19 cellular contexts compared by ENCODE assay signal in genomic region chr6:148345578-148345977, GRCh38. TPM values are rescaled to one million over a fixed set of nuclear protein-coding genes. Genes with fewer than 3 reads are reported as not detected.
DNase-seq lines count a peak whose midpoint lies in the region; ATAC-seq and TF ChIP-seq lines count a peak whose summit lies in the region.
"Had no signal": no experiment of that assay in that cellular context is flagged by ENCODE, and none has a peak within 500 bp of the region (broad histone marks: within the 10 kb centered on the region; RNA-seq: fewer than 3 reads in every experiment).

No MANE protein-coding gene starts in this region.

- H3K27ac ChIP-seq in cardiac muscle cell (peak overlapping the region; percentile 26), dorsolateral prefrontal cortex (peak overlapping the region in 56 of 59 donors; percentile 4 to 97 (median 94)), mesendoderm (ENCODE audit: low read depth, low read length) (no peak overlapping the region), tibial artery (peak overlapping the region; percentile 89 to 91)
- H3K27ac ChIP-seq: brain microvascular endothelial cell, ovary had no signal

- DNase-seq in cardiac muscle cell (ENCODE audit: low read depth in 1 of 2, low spot score in 1 of 2), result no peak
- DNase-seq in Right ventricle myocardium inferior (ENCODE audit: missing footprints), result no peak
- DNase-seq in dorsolateral prefrontal cortex, result no peak
- no peak for DNase-seq in mesendoderm
- no peak for DNase-seq in tibial artery
- no peak for DNase-seq in omental fat pad (ENCODE audit: low spot score)
- DNase-seq in germinal center (ENCODE audit: low spot score), result no peak
- DNase-seq: activated CD4-positive, alpha-beta T cell treated with anti-CD3 and anti-CD28 coated beads, Interleukin-2, amount 50 U/mL, for 4 hours; activated T-cell treated with anti-CD3 and anti-CD28 coated beads, Interleukin-2, amount 50 U/mL, for 24 hours; brain microvascular endothelial cell; CD4-positive, CD25-positive, alpha-beta regulatory T cell; DND-41; NCI-H1105; NCI-H748 treated with DMSO at 0.1 percent for 48 hours; ovary; small intestine; uterus had no signal

- no peak for ATAC-seq in Right ventricle myocardium inferior
- ATAC-seq in omental fat pad (ENCODE audit: low FRiP score), result no peak
- no peak for ATAC-seq in HG02623 (IDR thresholded peaks at IDR 0.05; ENCODE audit: unreplicated experiment)
- ATAC-seq: K562 had no signal

- H3K4me2 ChIP-seq in mesendoderm (ENCODE audit: low read length), result no peak overlapping the region

- H3K27me3 ChIP-seq in cardiac muscle cell (no peaks in the 10 kb centered on the region), dorsolateral prefrontal cortex (peaks cover 0 to 4% (median 0%) of the 10 kb centered on the region in 45 donors), mesendoderm (ENCODE audit: insufficient read depth, low read length, poor library complexity) (no peaks in the 10 kb centered on the region), tibial artery (no peaks in the 10 kb centered on the region)
- H3K27me3 ChIP-seq: brain microvascular endothelial cell, ovary, uterus had no signal

- no peaks in the 10 kb centered on the region for H3K79me2 ChIP-seq in mesendoderm (ENCODE audit: control insufficient read depth, insufficient read depth, low read length)

- H3K23ac ChIP-seq in mesendoderm (ENCODE audit: low read length), result no peak overlapping the region

- H2BK5ac ChIP-seq in mesendoderm (ENCODE audit: low read length), result no peak overlapping the region

- no peak overlapping the region for H3K4ac ChIP-seq in mesendoderm (ENCODE audit: low read depth, low read length)

- H3K36me3 ChIP-seq in cardiac muscle cell, result no peaks in the 10 kb centered on the region
- no peaks in the 10 kb centered on the region for H3K36me3 ChIP-seq in mesendoderm (ENCODE audit: control insufficient read depth, insufficient read depth, low read length)
- no peaks in the 10 kb centered on the region for H3K36me3 ChIP-seq in tibial artery
- H3K36me3 ChIP-seq: brain microvascular endothelial cell, ovary, uterus had no signal

- H3K79me1 ChIP-seq in mesendoderm (ENCODE audit: low read length), result peaks cover 1% of the 10 kb centered on the region

- no peak overlapping the region for H2BK120ac ChIP-seq in mesendoderm (ENCODE audit: low read depth, low read length)

- WGBS in mesendoderm (ENCODE audit: extremely low coverage, insufficient coverage, low lambda C conversion rate), result no CpG with 5 or more reads among the region's 4 CpGs

- no peak for TF ChIP-seq CTCF in cardiac muscle cell (IDR thresholded peaks at IDR 0.05; ENCODE audit: low read depth, low read length)
- no peak for TF ChIP-seq CTCF in dorsolateral prefrontal cortex (IDR thresholded peaks at IDR 0.05 in 54 of 56, conservative IDR thresholded peaks at IDR 0.05 in 2 of 56; ENCODE audit: low read depth in 1 of 56, partially characterized antibody in 56 of 56)
- TF ChIP-seq CTCF in tibial artery (IDR thresholded peaks at IDR 0.05), result no peak
- no peak for TF ChIP-seq CTCF in omental fat pad (IDR thresholded peaks at IDR 0.05)

- intact Hi-C loops in Right ventricle myocardium inferior (cut with DNase I), result loop anchor here (10.0 kb wide), 1 partner anchor 161 kb away; no protein-coding TSS in a partner anchor
- intact Hi-C loops in dorsolateral prefrontal cortex (cut with DNase I), result loop anchor here (2.0 to 10.0 kb wide), 3 partner anchors 49 to 53 kb away; no protein-coding TSS in a partner anchor
- intact Hi-C loops in tibial artery (cut with DNase I; ENCODE audit: low total_unique reads), result loop anchor here (10.0 kb wide), 2 partner anchors 59 to 119 kb away; no protein-coding TSS in a partner anchor

- H3K18ac ChIP-seq in mesendoderm (ENCODE audit: low read length), result no peak overlapping the region

- H3K9me3 ChIP-seq in cardiac muscle cell (ENCODE audit: low read depth) (no peaks in the 10 kb centered on the region), tibial artery (no peaks in the 10 kb centered on the region)
- H3K9me3 ChIP-seq: ovary, uterus had no signal

- H4K5ac ChIP-seq in mesendoderm (ENCODE audit: low read length), result no peak overlapping the region

- H3K56ac ChIP-seq in mesendoderm (ENCODE audit: low read length), result peak overlapping the region; percentile 57

- no peak overlapping the region for H3K4me3 ChIP-seq in cardiac muscle cell
- H3K4me3 ChIP-seq in dorsolateral prefrontal cortex, result peak overlapping the region in 53 of 59 donors; percentile 0 to 89 (median 74)
- no peak overlapping the region for H3K4me3 ChIP-seq in mesendoderm (ENCODE audit: low read length)
- H3K4me3 ChIP-seq in tibial artery, result peak overlapping the region; percentile 84 to 90
- H3K4me3 ChIP-seq: K562, ovary, uterus had no signal

- no peak overlapping the region for H3K9ac ChIP-seq in mesendoderm (ENCODE audit: low read length)

- H2AK5ac ChIP-seq in mesendoderm (ENCODE audit: low read length), result peak overlapping the region; percentile 49

- H3K4me1 ChIP-seq in cardiac muscle cell (ENCODE audit: low read depth) (peaks cover 5% of the 10 kb centered on the region), mesendoderm (ENCODE audit: control insufficient read depth, low read depth, low read length) (peaks cover 20% of the 10 kb centered on the region), tibial artery (peaks cover 0 to 50% (median 26%) of the 10 kb centered on the region in 4 donors)
- H3K4me1 ChIP-seq: uterus had no signal

- no peak overlapping the region for H4K8ac ChIP-seq in mesendoderm (ENCODE audit: low read depth, low read length)

- H2BK15ac ChIP-seq in mesendoderm (replicated peaks; ENCODE audit: low read depth), result no peak overlapping the region

RNA-seq across cellular contexts. Expression of gene SASH1, which starts 2.9 kb away (rescaled TPM):
- total RNA-seq in cardiac muscle cell, result 9.4 and 17.1 TPM in 2 replicates
- 7.2 and 13.5 TPM in 2 replicates for polyA plus RNA-seq in cardiac muscle cell
- 36.8 TPM for total RNA-seq in Right ventricle myocardium inferior
- 100 to 1,000 TPM in 105 of 120 experiments, 10 to 100 TPM in 15; 67.5 to 387 (median 117) TPM for total RNA-seq in dorsolateral prefrontal cortex
- polyA plus RNA-seq in mesendoderm (2013, experiment 1 of 2), result 5.8 TPM
- 6.0 TPM for polyA plus RNA-seq in mesendoderm (2013, experiment 2 of 2)
- total RNA-seq in omental fat pad, result 100 to 1,000 TPM; 142 to 214 (median 173) TPM
- total RNA-seq: CD4-positive, CD25-positive, alpha-beta regulatory T cell had no signal

Comparison
In these comparisons a context has a peak if more than half of its experiments do, and no peak if none do; other contexts are left out.
1. H3K4me3 ChIP-seq: peak in dorsolateral prefrontal cortex (53 of 59) and tibial artery (2 of 2); none in cardiac muscle cell (single experiment) and mesendoderm (single experiment).